Comparison of ENCODE assay signal across 12 cellular contexts in the genomic region with DNA sequence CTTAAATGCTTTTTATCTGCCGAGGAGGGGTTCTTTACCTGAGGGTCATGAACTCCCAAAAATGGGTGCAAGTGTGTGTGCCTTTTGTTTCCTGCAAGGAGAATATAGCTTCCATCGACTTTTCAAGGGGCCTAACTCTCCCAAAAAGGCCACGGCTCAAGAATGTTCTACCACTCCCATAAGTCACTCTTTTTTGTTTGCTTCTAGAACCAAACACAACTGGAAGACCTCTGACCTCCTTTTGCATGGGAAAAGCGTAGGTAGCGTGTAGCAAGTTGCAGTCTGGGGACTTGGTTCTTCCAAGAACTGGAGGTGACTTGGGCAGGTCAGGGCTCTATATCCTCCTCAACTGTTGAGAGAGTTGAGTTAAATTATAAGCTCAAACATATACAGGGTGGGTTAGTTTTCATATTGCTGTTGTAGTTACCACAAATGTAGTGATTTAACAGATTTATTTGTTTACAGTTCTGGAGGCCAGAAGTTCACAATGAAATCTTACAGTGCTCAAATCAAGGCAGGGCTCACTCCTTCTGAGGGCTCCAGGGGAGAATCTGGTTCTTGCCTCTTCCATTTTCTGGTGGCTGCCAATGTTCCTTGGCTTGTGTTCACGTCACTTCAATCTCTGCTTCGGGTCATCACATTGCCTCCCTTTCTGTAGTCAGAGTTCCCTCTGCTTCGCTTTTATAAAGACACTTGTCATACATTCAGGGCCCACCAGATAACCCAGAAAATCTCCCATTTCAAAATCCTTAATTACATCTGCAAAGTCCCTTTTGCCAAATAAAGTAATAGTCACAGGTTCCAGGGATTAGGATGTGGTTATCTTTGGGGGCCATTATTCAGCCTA. TPM values are rescaled to one million over a fixed set of nuclear protein-coding genes. Genes with fewer than 3 reads are reported as not detected.
DNase-seq lines count a peak whose midpoint lies in the region; TF ChIP-seq lines count a peak whose summit lies in the region.
"Had no signal": no experiment of that assay in that cellular context is flagged by ENCODE, and none has a peak within 500 bp of the region (broad histone marks: within the 10 kb centered on the region; RNA-seq: fewer than 3 reads in every experiment).

No MANE protein-coding gene starts in this region.

- H3K4me3 ChIP-seq in WI38 (ENCODE audit: low read depth, low read length) (peak overlapping the region; percentile 58), iPS-11a (ENCODE audit: low read depth, low read length) (peak overlapping the region; percentile 81), stomach (peak overlapping the region; percentile 59 to 87 (median 74)), tibial artery (no peak overlapping the region)

- H3K27me3 ChIP-seq in stomach: no peaks in the 10 kb centered on the region
- no peaks in the 10 kb centered on the region for H3K27me3 ChIP-seq in tibial artery

- no peaks in the 10 kb centered on the region for H3K36me3 ChIP-seq in stomach
- H3K36me3 ChIP-seq in tibial artery: no peaks in the 10 kb centered on the region

- WGBS in stomach, 5 donors: 27 to 58% (median 37%) methylated on average over 8 of the region's 8 CpGs

- TF ChIP-seq POLR2A in stomach (IDR thresholded peaks at IDR 0.05): no peak

- TF ChIP-seq EP300 in stomach (IDR thresholded peaks at IDR 0.05): no peak

- peaks cover 24 to 72% (median 34%) of the 10 kb centered on the region in 4 donors for H3K4me1 ChIP-seq in stomach
- H3K4me1 ChIP-seq in tibial artery: peaks cover 0 to 22% (median 13%) of the 10 kb centered on the region in 4 donors

- intact Hi-C loops in stomach (cut with DNase I; ENCODE audit: low total_unique reads): no loop called here
- intact Hi-C loops in tibial artery (cut with DNase I; ENCODE audit: low total_unique reads): no loop called here

- H3K27ac ChIP-seq in stomach (peak overlapping the region; percentile 47 to 90 (median 87)), tibial artery (no peak overlapping the region)

- DNase-seq in activated CD8-positive, alpha-beta memory T cell treated with anti-CD3 and anti-CD28 coated beads for 24 hours: peak; percentile 50
- no peak for DNase-seq in activated CD8-positive, alpha-beta memory T cell treated with anti-CD3 and anti-CD28 coated beads, Interleukin-2, amount 50 U/mL, for 48 hours
- no peak for DNase-seq in stomach
- no peak for DNase-seq in tibial artery
- DNase-seq in cerebellum (ENCODE audit: low spot score): no peak
- no peak for DNase-seq in GOT3 (lab: John Stamatoyannopoulos, UW)
- DNase-seq: SHP77 had no signal

- TF ChIP-seq CTCF in WI38 (IDR thresholded peaks at IDR 0.05; ENCODE audit: low read depth, low read length) (no peak), stomach (IDR thresholded peaks at IDR 0.05) (no peak), tibial artery (IDR thresholded peaks at IDR 0.05) (no peak)

- H3K9me3 ChIP-seq in stomach (no peaks in the 10 kb centered on the region), tibial artery (no peaks in the 10 kb centered on the region)

RNA-seq across cellular contexts. Expression of a gene that starts 1.4 kb away (rescaled TPM):
- total RNA-seq in stomach: 10 to 100 TPM in 4 of 5 donors, 1 to 10 TPM in 1; 7.6 to 54.0 (median 21.4) TPM
- polyA plus RNA-seq in stomach: 10 to 100 TPM; 28.1 to 38.2 (median 31.3) TPM
- total RNA-seq in cerebellum: 26.9 TPM

RNA-seq across cellular contexts. Expression of a gene that starts 14.8 kb away (rescaled TPM):
- 10 to 100 TPM; 24.9 to 52.2 (median 47.3) TPM for total RNA-seq in stomach
- polyA plus RNA-seq in stomach: 10 to 100 TPM; 75.9 to 95.6 (median 94.9) TPM
- total RNA-seq in cerebellum: 29.6 TPM

RNA-seq across cellular contexts. Expression of a gene that starts 15.1 kb away (rescaled TPM):
- total RNA-seq in stomach (10 to 100 TPM in 3 of 5 donors, 1 to 10 TPM in 2; 1.7 to 50.4 (median 19.3) TPM), cerebellum (39.1 TPM)
- 10 to 100 TPM; 12.7 to 25.4 (median 21.4) TPM for polyA plus RNA-seq in stomach

RNA-seq across cellular contexts. Expression of a gene that starts 36.9 kb away (rescaled TPM):
- total RNA-seq in stomach: 100 to 1,000 TPM in 1 of 5 donors, 10 to 100 TPM in 4; 41.9 to 118 (median 57.6) TPM
- 10 to 100 TPM; 44.2 to 69.2 (median 63.8) TPM for polyA plus RNA-seq in stomach
- total RNA-seq in cerebellum: 30.8 TPM

RNA-seq across cellular contexts. Expression of a gene that starts 44.6 kb away (rescaled TPM):
- total RNA-seq in stomach (not detected), cerebellum (not detected)
- polyA plus RNA-seq in stomach: not detected
- total RNA-seq: bronchial epithelial cell, HT-29, mononuclear cell had no signal

Comparison
In these comparisons a context has a peak if more than half of its experiments do, and no peak if none do; other contexts are left out.
1. H3K4me3 ChIP-seq: peak in WI38 (single experiment), iPS-11a (single experiment) and stomach (4 of 4); none in tibial artery (0 of 2).
2. H3K27ac ChIP-seq: peak in stomach (5 of 5); none in tibial artery (0 of 2).